ENCODE assay signal across 33 cellular contexts in genomic region chr7:96648784-96649183, GRCh38.
"Had no signal": no experiment of that assay in that cellular context is flagged by ENCODE, and none has a peak within 500 bp of the region (broad histone marks: within the 10 kb centered on the region; RNA-seq: fewer than 3 reads in every experiment).

No MANE protein-coding gene starts in this region.

- H3K4me1 ChIP-seq: ascending aorta, breast epithelium, colonic mucosa, esophagus muscularis mucosa, gastrocnemius medialis, heart left ventricle had no signal

- H3K36me3 Mint-ChIP-seq: activated naive CD4-positive, alpha-beta T cell treated with anti-CD3 and anti-CD28 coated beads, Interleukin-2, amount 10 ng/mL, durations not matched to agents 7 days and 5 days; activated naive CD8-positive, alpha-beta T cell treated with anti-CD3 and anti-CD28 coated beads, Interleukin-2, amount 10 ng/mL, durations not matched to agents 7 days and 5 days; brain had no signal

- H3K4me1 Mint-ChIP-seq: activated CD4-positive, alpha-beta memory T cell treated with anti-CD3 and anti-CD28 coated beads, Interleukin-2, amount 10 ng/mL, durations not matched to agents 7 days and 5 days; activated CD4-positive, alpha-beta T cell treated with anti-CD3 and anti-CD28 coated beads for 36 hours; activated CD4-positive, alpha-beta T cell treated with anti-CD3 and anti-CD28 coated beads, Interleukin-2, amount 10 ng/mL, durations not matched to agents 24 days and 14 days; activated naive CD4-positive, alpha-beta T cell treated with anti-CD3 and anti-CD28 coated beads, Interleukin-2, amount 10 ng/mL, durations not matched to agents 7 days and 5 days; activated naive CD8-positive, alpha-beta T cell treated with anti-CD3 and anti-CD28 coated beads, Interleukin-2, amount 10 ng/mL, durations not matched to agents 7 days and 5 days; T-helper 17 cell had no signal

- H3K9me3 Mint-ChIP-seq: activated CD4-positive, alpha-beta memory T cell treated with anti-CD3 and anti-CD28 coated beads, Interleukin-2, amount 10 ng/mL, durations not matched to agents 7 days and 5 days; activated naive CD4-positive, alpha-beta T cell treated with anti-CD3 and anti-CD28 coated beads, Interleukin-2, amount 10 ng/mL, durations not matched to agents 7 days and 5 days; T-helper 2 cell treated with Interferon-gamma antibody and Interleukin-4, amounts not matched to agents 5 μg/mL and 100 μg/mL, for 36 hours had no signal

- H3K36me3 ChIP-seq: breast epithelium, cardiac muscle cell, colonic mucosa, gastrocnemius medialis, WERI-Rb-1 had no signal

- H3K27ac Mint-ChIP-seq: activated CD4-positive, alpha-beta memory T cell treated with anti-CD3 and anti-CD28 coated beads, Interleukin-2, amount 10 ng/mL, durations not matched to agents 7 days and 5 days; activated CD4-positive, alpha-beta T cell treated with anti-CD3 and anti-CD28 coated beads for 36 hours; activated CD4-positive, alpha-beta T cell treated with anti-CD3 and anti-CD28 coated beads, Interleukin-2, amount 10 ng/mL, durations not matched to agents 24 days and 14 days; activated naive CD4-positive, alpha-beta T cell treated with anti-CD3 and anti-CD28 coated beads, Interleukin-2, amount 10 ng/mL, durations not matched to agents 7 days and 5 days; activated naive CD4-positive, alpha-beta T cell treated with anti-CD3 and anti-CD28 coated beads, Interleukin-2, amount 50 U/mL, for 72 hours; activated naive CD8-positive, alpha-beta T cell treated with anti-CD3 and anti-CD28 coated beads, Interleukin-2, amount 10 ng/mL, durations not matched to agents 7 days and 5 days; activated T-cell treated with anti-CD3 and anti-CD28 coated beads, Interleukin-2, amount 50 U/mL, for 24 hours; activated T-cell treated with anti-CD3 and anti-CD28 coated beads, Interleukin-2, amount 50 U/mL, for 72 hours; T-helper 17 cell; T-helper 2 cell treated with Interferon-gamma antibody and Interleukin-4, amounts not matched to agents 5 μg/mL and 100 μg/mL, for 36 hours had no signal

- H3K4me3 Mint-ChIP-seq: activated CD4-positive, alpha-beta memory T cell treated with anti-CD3 and anti-CD28 coated beads, Interleukin-2, amount 10 ng/mL, durations not matched to agents 7 days and 5 days; activated CD4-positive, alpha-beta T cell treated with anti-CD3 and anti-CD28 coated beads for 36 hours; activated CD4-positive, alpha-beta T cell treated with anti-CD3 and anti-CD28 coated beads, Interleukin-2, amount 10 ng/mL, durations not matched to agents 24 days and 14 days; activated naive CD4-positive, alpha-beta T cell treated with anti-CD3 and anti-CD28 coated beads, Interleukin-2, amount 10 ng/mL, durations not matched to agents 7 days and 5 days; activated naive CD8-positive, alpha-beta T cell treated with anti-CD3 and anti-CD28 coated beads, Interleukin-2, amount 10 ng/mL, durations not matched to agents 7 days and 5 days; activated T-cell treated with anti-CD3 and anti-CD28 coated beads, Interleukin-2, amount 50 U/mL, for 24 hours; activated T-cell treated with anti-CD3 and anti-CD28 coated beads, Interleukin-2, amount 50 U/mL, for 72 hours; T-helper 17 cell; T-helper 2 cell treated with Interferon-gamma antibody and Interleukin-4, amounts not matched to agents 5 μg/mL and 100 μg/mL, for 36 hours had no signal

- DNase-seq: activated CD4-positive, alpha-beta memory T cell treated with anti-CD3 and anti-CD28 coated beads, Interleukin-2, amount 10 ng/mL, durations not matched to agents 7 days and 5 days; activated CD4-positive, alpha-beta T cell treated with anti-CD3 and anti-CD28 coated beads for 36 hours; activated CD4-positive, alpha-beta T cell treated with anti-CD3 and anti-CD28 coated beads, Interleukin-2, amount 10 ng/mL, durations not matched to agents 24 days and 14 days; activated CD4-positive, CD25-positive, alpha-beta regulatory T cell; activated CD4-positive, CD25-positive, alpha-beta regulatory T cell treated with anti-CD3 and anti-CD28 coated beads, Interleukin-2, amount 50 U/mL, for 72 hours; activated CD8-positive, alpha-beta memory T cell treated with anti-CD3 and anti-CD28 coated beads, Interleukin-2, amount 50 U/mL, for 48 hours; activated gamma-delta T cell; activated naive CD4-positive, alpha-beta T cell; activated naive CD4-positive, alpha-beta T cell treated with anti-CD3 and anti-CD28 coated beads, Interleukin-2, amount 10 ng/mL, durations not matched to agents 7 days and 5 days; activated naive CD8-positive, alpha-beta T cell treated with anti-CD3 and anti-CD28 coated beads, Interleukin-2, amount 10 ng/mL, durations not matched to agents 7 days and 5 days; activated T-cell treated with anti-CD3 and anti-CD28 coated beads for 4 hours; activated T-cell treated with anti-CD3 and anti-CD28 coated beads, Interleukin-2, amount 50 U/mL, for 24 hours; activated T-cell treated with anti-CD3 and anti-CD28 coated beads, Interleukin-2, amount 50 U/mL, for 72 hours; central memory CD4-positive, alpha-beta T cell; cerebellar nuclear complex; colonic mucosa; effector CD8-positive, alpha-beta T cell; erythroblast; foreskin keratinocyte; gastrocnemius medialis; glutamatergic neuron; heart left ventricle; T-helper 1 cell; T-helper 17 cell; T1000; WERI-Rb-1 had no signal

- H3K27me3 ChIP-seq: ascending aorta, breast epithelium, cardiac muscle cell, colonic mucosa, esophagus muscularis mucosa, foreskin keratinocyte, gastrocnemius medialis, heart left ventricle had no signal

- H3K27ac ChIP-seq: ascending aorta, breast epithelium, cardiac muscle cell, colonic mucosa, esophagus muscularis mucosa, foreskin keratinocyte, gastrocnemius medialis, heart left ventricle, WERI-Rb-1 had no signal

- H3K27me3 Mint-ChIP-seq: activated CD4-positive, alpha-beta memory T cell treated with anti-CD3 and anti-CD28 coated beads, Interleukin-2, amount 10 ng/mL, durations not matched to agents 7 days and 5 days; activated CD4-positive, alpha-beta T cell treated with anti-CD3 and anti-CD28 coated beads for 36 hours; activated CD4-positive, alpha-beta T cell treated with anti-CD3 and anti-CD28 coated beads, Interleukin-2, amount 10 ng/mL, durations not matched to agents 24 days and 14 days; activated naive CD4-positive, alpha-beta T cell treated with anti-CD3 and anti-CD28 coated beads, Interleukin-2, amount 10 ng/mL, durations not matched to agents 7 days and 5 days; activated naive CD8-positive, alpha-beta T cell treated with anti-CD3 and anti-CD28 coated beads, Interleukin-2, amount 10 ng/mL, durations not matched to agents 7 days and 5 days; activated T-cell treated with anti-CD3 and anti-CD28 coated beads, Interleukin-2, amount 50 U/mL, for 24 hours; brain; T-helper 17 cell had no signal

- H3K4me3 ChIP-seq: ascending aorta, breast epithelium, cardiac muscle cell, colonic mucosa, esophagus muscularis mucosa, gastrocnemius medialis, heart left ventricle had no signal

- ATAC-seq: activated CD4-positive, alpha-beta T cell treated with anti-CD3 and anti-CD28 coated beads for 36 hours; activated naive CD4-positive, alpha-beta T cell treated with anti-CD3 and anti-CD28 coated beads, Interleukin-2, amount 50 U/mL, for 72 hours; activated T-cell treated with anti-CD3 and anti-CD28 coated beads, Interleukin-2, amount 50 U/mL, for 72 hours; foreskin keratinocyte; gastrocnemius medialis; T-helper 17 cell had no signal

- H3K9me3 ChIP-seq: ascending aorta, colonic mucosa, esophagus muscularis mucosa, gastrocnemius medialis had no signal
